13 cellular contexts compared by ENCODE assay signal in the genomic region with DNA sequence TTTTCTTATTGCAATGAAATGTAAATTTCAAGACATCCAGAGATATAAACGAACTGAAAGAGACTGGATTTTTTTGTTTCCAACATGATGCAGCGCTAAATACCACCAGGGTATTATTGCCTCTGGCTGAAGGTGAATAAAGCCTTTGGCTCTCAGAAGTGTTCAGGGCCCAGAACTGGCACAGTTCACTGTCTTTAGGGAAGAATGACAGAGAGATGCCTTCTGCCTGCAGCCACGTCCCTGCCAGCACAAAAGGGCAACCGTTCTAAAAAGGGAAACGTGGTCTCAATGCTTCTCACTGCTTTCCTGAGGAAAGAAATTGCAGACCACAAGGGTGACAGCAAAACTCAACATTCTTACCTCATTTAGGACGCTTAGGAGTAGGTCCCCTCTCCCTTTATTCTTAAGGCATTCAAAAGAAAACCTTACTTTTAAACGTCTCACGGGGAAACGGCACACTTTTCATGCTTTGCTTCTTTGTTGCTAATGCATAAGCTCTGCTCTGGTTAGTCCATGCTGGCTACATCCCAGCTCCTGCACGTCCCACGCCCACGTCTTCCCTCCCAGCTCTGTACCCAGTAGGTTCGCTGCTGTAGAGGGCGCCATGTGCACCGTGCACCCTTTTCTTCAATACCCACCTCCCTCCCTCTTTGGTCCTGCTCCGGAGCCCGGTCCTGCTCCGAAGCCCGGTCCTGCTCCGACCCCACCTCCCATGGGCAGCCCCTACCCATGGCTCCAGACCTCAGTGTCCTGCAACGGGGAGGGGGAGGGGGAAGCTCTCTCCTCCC.
A peak's percentile ranks its signal among the peaks of the same experiment; 100 is the strongest.
DNase-seq lines count a peak whose midpoint lies in the region; ATAC-seq lines count a peak whose summit lies in the region.
"Had no signal": no experiment of that assay in that cellular context is flagged by ENCODE, and none has a peak within 500 bp of the region (broad histone marks: within the 10 kb centered on the region; RNA-seq: fewer than 3 reads in every experiment).

No MANE protein-coding gene starts in this region.

- no peak overlapping the region for H3K4me3 Mint-ChIP-seq in T-cell
- H3K4me3 Mint-ChIP-seq: activated CD4-positive, alpha-beta T cell treated with anti-CD3 and anti-CD28 coated beads, Interleukin-2, amount 10 ng/mL, durations not matched to agents 24 days and 14 days; CD4-positive, alpha-beta T cell had no signal

- no peaks in the 10 kb centered on the region for H3K4me1 Mint-ChIP-seq in T-cell
- H3K4me1 Mint-ChIP-seq: activated CD4-positive, alpha-beta T cell treated with anti-CD3 and anti-CD28 coated beads, Interleukin-2, amount 10 ng/mL, durations not matched to agents 24 days and 14 days had no signal

- CTCF ChIA-PET in T-cell (lab: Charles Lee), result no interaction called here

- H3K27ac Mint-ChIP-seq in T-cell, result no peak overlapping the region
- H3K27ac Mint-ChIP-seq: activated CD4-positive, alpha-beta T cell treated with anti-CD3 and anti-CD28 coated beads, Interleukin-2, amount 10 ng/mL, durations not matched to agents 24 days and 14 days; CD4-positive, alpha-beta T cell had no signal

- ATAC-seq in left colon, result no peak
- ATAC-seq in T-cell (replicated peaks in 1 of 4), result no peak

- intact Hi-C loops in left colon (cut with DNase I, micrococcal nuclease), result no loop called here

- POLR2A ChIA-PET in T-cell (lab: Charles Lee), result no interaction called here

- peaks cover 5 to 8% of the 10 kb centered on the region in 2 donors for H3K27me3 Mint-ChIP-seq in T-cell
- H3K27me3 Mint-ChIP-seq: activated CD4-positive, alpha-beta T cell treated with anti-CD3 and anti-CD28 coated beads, Interleukin-2, amount 10 ng/mL, durations not matched to agents 24 days and 14 days had no signal

- no peaks in the 10 kb centered on the region for H3K36me3 Mint-ChIP-seq in T-cell

- no peaks in the 10 kb centered on the region for H3K9me3 Mint-ChIP-seq in T-cell
- H3K9me3 Mint-ChIP-seq: activated CD4-positive, alpha-beta T cell treated with anti-CD3 and anti-CD28 coated beads, Interleukin-2, amount 10 ng/mL, durations not matched to agents 24 days and 14 days; CD4-positive, alpha-beta T cell had no signal

- in situ Hi-C loops in G401 (cut with HindIII; ENCODE audit: low sequenced_read_pairs), result no loop called here

- DNase-seq in G401 (ENCODE audit: low spot score) (peak; percentile 96), NCI-H1092 treated with DMSO at 0.1 percent for 48 hours (lab: John Stamatoyannopoulos, UW) (peak; percentile 83), cerebellar nuclear complex (lab: John Stamatoyannopoulos, UW) (peak; percentile 57 to 88), midbrain (lab: John Stamatoyannopoulos, UW) (peak; percentile 2), DMS53 treated with DMSO at 0.1 percent for 48 hours (lab: John Stamatoyannopoulos, UW; ENCODE audit: unreplicated experiment) (no peak), left colon (no peak), NCI-H1694 treated with DMSO at 0.1 percent for 48 hours (lab: John Stamatoyannopoulos, UW) (no peak), T-cell (no peak)
- DNase-seq: activated naive CD4-positive, alpha-beta T cell; CD4-positive, alpha-beta T cell; erythroblast; NCI-H1105 treated with DMSO at 0.1 percent for 48 hours had no signal

Comparison
In these comparisons a context has a peak if more than half of its experiments do, and no peak if none do; other contexts are left out.
1. DNase-seq: peak in G401 (single experiment), NCI-H1092 treated with DMSO at 0.1 percent for 48 hours (single experiment), cerebellar nuclear complex (2 of 2) and midbrain (single experiment); none in DMS53 treated with DMSO at 0.1 percent for 48 hours (single experiment), left colon (0 of 2), NCI-H1694 treated with DMSO at 0.1 percent for 48 hours (single experiment) and T-cell (0 of 34).